Comparison of ENCODE assay signal across 8 cellular contexts in genomic region chr12:66130267-66131066, GRCh38. TPM values are rescaled to one million over a fixed set of nuclear protein-coding genes. Genes with fewer than 3 reads are reported as not detected.
DNase-seq lines count a peak whose midpoint lies in the region; ATAC-seq, FAIRE-seq and TF ChIP-seq lines count a peak whose summit lies in the region.

TSS of gene LLPH (minus strand) at chr12:66130750. CDS start at chr12:66129106, 1,644 bp downstream.

- H2AFZ ChIP-seq in HepG2 (ENCODE audit: low read length), result peak within 1 kb of the TSS; percentile 97

- H3K27ac ChIP-seq in HepG2 (ENCODE audit: extremely low read length, insufficient read depth, low read length), result peak within 1 kb of the TSS; percentile 69

- H3K9me3 ChIP-seq in HepG2 (ENCODE audit: low read length), result no peaks in the 10 kb centered on the region

- no peaks in the 10 kb centered on the region for H4K20me1 ChIP-seq in HepG2 (ENCODE audit: insufficient read depth, low read length)

- DNase-seq in BJ (ENCODE audit: low read depth), result peak; percentile 41
- DNase-seq in GM19238 (ENCODE audit: insufficient read length, low spot score), result peak; percentile 75
- peak; percentile 87 to 95 for DNase-seq in NCI-H526 (lab: John Stamatoyannopoulos, UW)
- peak; percentile 87 for DNase-seq in activated CD4-positive, alpha-beta T cell treated with anti-CD3 and anti-CD28 coated beads, Interleukin-2, amount 50 U/mL, for 1 hour
- peak; percentile 88 for DNase-seq in dermis blood vessel endothelial cell
- DNase-seq in HepG2 (ENCODE audit: low spot score), result peak; percentile 88
- DNase-seq in stimulated activated CD4-positive, alpha-beta T cell treated with anti-CD3 and anti-CD28 coated beads, Interleukin-2, amount 100 ng/mL, for 48 hours, result peak; percentile 81 to 86

- peak within 1 kb of the TSS; percentile 82 for H3K4me2 ChIP-seq in HepG2 (ENCODE audit: low read depth, low read length)

- H3K4me1 ChIP-seq in HepG2 (ENCODE audit: insufficient read depth, low read length), result peaks cover 42% of the 10 kb centered on the region

- peak; percentile 75 for FAIRE-seq in HepG2 (lab: Jason Lieb, UNC)

- H3K4me3 ChIP-seq in BJ (ENCODE audit: low read depth, low read length), result peak within 1 kb of the TSS; percentile 82
- H3K4me3 ChIP-seq in HepG2 (replicated peaks in 1 of 3; ENCODE audit: insufficient read depth in 1 of 3, low read depth in 2 of 3, low read length in 3 of 3), result peak within 1 kb of the TSS; percentile 91 to 97 (median 93)

- POLR2A ChIA-PET in BJ (lab: Charles Lee), result interaction anchor here (0.5 to 0.7 kb wide), 4 partner anchors 269 to 1423 kb away, joined by 3 to 4 read pairs (median 4); no protein-coding TSS in a partner anchor
- POLR2A ChIA-PET in HepG2 (lab: Yijun Ruan, JAX), result interaction anchor here (0.9 to 2.2 kb wide), 6 partner anchors 9 to 104 kb away, joined by 3 to 33 read pairs (median 4); partner anchors contain the start of gene TMBIM4

- in situ Hi-C loops in HepG2 (cut with HindIII; ENCODE audit: extremely low pct_ligation_motif_present, low pct_unique_long_range_greater_than_20kb), result no loop called here

- peak; percentile 90 to 91 for TF ChIP-seq POLR2A in HepG2 (IDR thresholded peaks at IDR 0.05; ENCODE audit: insufficient read depth in 1 of 2, low read depth in 2 of 2, low read length in 2 of 2)

- TSS peak; percentile 81 for BruUV-seq in HepG2 (replicated peaks; lab: Mats Ljungman, UMichigan)

- no peaks in the 10 kb centered on the region for H3K27me3 ChIP-seq in BJ (ENCODE audit: control insufficient read depth, insufficient read depth, low read length)
- no peaks in the 10 kb centered on the region; a peak in 1 of 5 replicates for H3K27me3 ChIP-seq in HepG2 (ENCODE audit: control insufficient read depth in 1 of 2, insufficient read depth in 2 of 2, low read length in 2 of 2)

- TF ChIP-seq RAD21 in HepG2 (CRISPR knock-in tag; IDR thresholded peaks at IDR 0.05), result no peak

- TF ChIP-seq CTCF in BJ (IDR thresholded peaks at IDR 0.05; ENCODE audit: insufficient read depth, low read depth, low read length), result no peak
- no peak for TF ChIP-seq CTCF in HepG2 (CRISPR knock-in tag; IDR thresholded peaks at IDR 0.05)

- H3K36me3 ChIP-seq in BJ (ENCODE audit: control insufficient read depth, insufficient read depth, low read length) (no peaks in the 10 kb centered on the region; the same call in 1 of the 2 replicates), HepG2 (replicated peaks in 1 of 2; ENCODE audit: control insufficient read depth in 1 of 2, insufficient read depth in 2 of 2, low read length in 2 of 2) (peaks cover 4 to 20% of the 10 kb centered on the region in 2 experiments)

- ATAC-seq in HG03442 (IDR thresholded peaks at IDR 0.05; ENCODE audit: unreplicated experiment) (peak; percentile 97), HepG2 (peak; percentile 98)

- CTCF ChIA-PET in BJ (lab: Yijun Ruan, JAX) (interaction anchor here (1.1 to 2.0 kb wide), 2 partner anchors 10 to 139 kb away, joined by 3 to 7 read pairs; no protein-coding TSS in a partner anchor), HepG2 (lab: Yijun Ruan, JAX; ENCODE audit: low intra/inter-chr PET ratio, low total read pairs) (no interaction called here)

- TF ChIP-seq EP300 in HepG2 (IDR thresholded peaks at IDR 0.05; ENCODE audit: low read depth in 2 of 2, low read length in 2 of 2), result peak in 1 of 2 experiments; percentile 30; a peak in 1 of 4 replicates
- TF ChIP-seq EP300 in HepG2 (CRISPR knock-in tag; IDR thresholded peaks at IDR 0.05; ENCODE audit: borderline replicate concordance), result no peak

- H3K9ac ChIP-seq in HepG2 (ENCODE audit: insufficient read depth, low read depth, low read length), result peak within 1 kb of the TSS; percentile 89

- H3K79me2 ChIP-seq in HepG2 (ENCODE audit: insufficient read depth, low read length), result peaks cover 31% of the 10 kb centered on the region

- WGBS in HepG2 (ENCODE audit: low lambda C conversion rate), result under 1% methylated on average over 37 of the region's 49 CpGs

- intact Hi-C loops in HepG2 (cut with micrococcal nuclease; ENCODE audit: unreplicated experiment), result loop anchor here (5.0 kb wide), 1 partner anchor 37 kb away; the partner anchor contains the start of gene TMBIM4

TF ChIP-seq in HepG2, 621 proteins besides CTCF, POLR2A, EP300 and RAD21 (continues in another document):
- peak; percentile 78 for TF ChIP-seq DMAP1 (CRISPR knock-in tag; IDR thresholded peaks at IDR 0.05)
- no peak for TF ChIP-seq ZNF616 (CRISPR knock-in tag; IDR thresholded peaks at IDR 0.05; ENCODE audit: low read depth)
- TF ChIP-seq PCBP2 (optimal IDR thresholded peaks at IDR 0.05; ENCODE audit: low read depth, low read length, poor library complexity, severe bottlenecking), result no peak
- TF ChIP-seq ARID3A (IDR thresholded peaks at IDR 0.05; ENCODE audit: low read depth, low read length), result no peak
- TF ChIP-seq ZNF713 (CRISPR knock-in tag; IDR thresholded peaks at IDR 0.05), result no peak
- TF ChIP-seq ZNF24 (IDR thresholded peaks at IDR 0.05), result no peak
- peak; percentile 94 for TF ChIP-seq KDM2A (CRISPR knock-in tag; IDR thresholded peaks at IDR 0.05; ENCODE audit: borderline replicate concordance, low read depth)
- TF ChIP-seq TCF7L2 (IDR thresholded peaks at IDR 0.05; ENCODE audit: low read depth, low read length), result no peak
- no peak for TF ChIP-seq MAF1 (CRISPR knock-in tag; IDR thresholded peaks at IDR 0.05; ENCODE audit: borderline replicate concordance)
- peak; percentile 59; the same call in 1 of the 2 replicates for TF ChIP-seq CBX5 (CRISPR knock-in tag; IDR thresholded peaks at IDR 0.05; ENCODE audit: borderline replicate concordance)
- TF ChIP-seq ZNF12 (CRISPR knock-in tag; IDR thresholded peaks at IDR 0.05), result no peak
- no peak for TF ChIP-seq TOPORS (CRISPR knock-in tag; IDR thresholded peaks at IDR 0.05)
- peak; percentile 57; the same call in 1 of the 2 replicates for TF ChIP-seq XBP1 (CRISPR knock-in tag; IDR thresholded peaks at IDR 0.05)
- TF ChIP-seq ZNF558 (CRISPR knock-in tag; IDR thresholded peaks at IDR 0.05; ENCODE audit: borderline replicate concordance), result no peak
- 0 out of 2 replicates have a peak, but pooled peaks have one; percentile 58 for TF ChIP-seq ZNF749 (CRISPR knock-in tag; IDR thresholded peaks at IDR 0.05; ENCODE audit: borderline replicate concordance)
- TF ChIP-seq SOX5 (CRISPR knock-in tag; IDR thresholded peaks at IDR 0.05; ENCODE audit: borderline replicate concordance), result no peak
- no peak for TF ChIP-seq ZNF17 (CRISPR knock-in tag; IDR thresholded peaks at IDR 0.05)
- no peak for TF ChIP-seq SMAD9 (CRISPR knock-in tag; IDR thresholded peaks at IDR 0.05)
- TF ChIP-seq KLF6 (CRISPR knock-in tag; IDR thresholded peaks at IDR 0.05), result no peak
- no peak for TF ChIP-seq FOXA1 (IDR thresholded peaks at IDR 0.05)
- TF ChIP-seq FOXA1 (CRISPR knock-in tag; IDR thresholded peaks at IDR 0.05), result no peak
- no peak for TF ChIP-seq SRY (CRISPR knock-in tag; IDR thresholded peaks at IDR 0.05)
- no peak for TF ChIP-seq SOX13 (IDR thresholded peaks at IDR 0.05)
- TF ChIP-seq SOX13 (CRISPR knock-in tag; conservative IDR thresholded peaks at IDR 0.05 in 1 of 2, IDR thresholded peaks at IDR 0.05 in 1 of 2), result no peak
- TF ChIP-seq TBP (CRISPR knock-in tag; IDR thresholded peaks at IDR 0.05), result no peak
- TF ChIP-seq TAF1 (CRISPR knock-in tag; IDR thresholded peaks at IDR 0.05), result peak; percentile 84

RNA-seq across cellular contexts. Expression of gene LLPH, which starts in this region (rescaled TPM):
- 4.0 and 12.6 TPM in 2 replicates for polyA plus RNA-seq in BJ (2011; rRNA removed)
- 1.5 and 2.3 TPM in 2 replicates for polyA minus RNA-seq in BJ (2011; rRNA and poly(A)+ RNA removed)
- total RNA-seq in dermis blood vessel endothelial cell, result 3.4 and 16.7 TPM in 2 replicates
- total RNA-seq in HepG2 (2016; rRNA removed; fragmentation: Illumina TruSeq; extraction: Trizol), result 25.6 and 38.6 TPM in 2 replicates
- 5.4 and 7.8 TPM in 2 replicates for total RNA-seq in HepG2 (2016; cell fraction: cytosol; rRNA removed; fragmentation: Illumina TruSeq; extraction: Trizol; ENCODE audit: low read depth)
- total RNA-seq in HepG2 (2016; cell fraction: insoluble cytoplasmic fraction; rRNA removed; fragmentation: Illumina TruSeq; extraction: Trizol), result 22.4 and 38.8 TPM in 2 replicates
- total RNA-seq in HepG2 (2016; cell fraction: membrane; rRNA removed; fragmentation: Illumina TruSeq; extraction: Trizol), result 7.7 and 9.0 TPM in 2 replicates
- total RNA-seq in HepG2 (2016; cell fraction: nucleus; rRNA removed; fragmentation: Illumina TruSeq; extraction: Trizol), result 9.0 and 10.8 TPM in 2 replicates
- polyA plus RNA-seq in HepG2 (2011; rRNA removed), result 3.7 and 4.2 TPM in 2 replicates
- polyA plus RNA-seq in HepG2 (2011; cell fraction: cytosol; rRNA removed), result 1.4 and 3.0 TPM in 2 replicates
- polyA plus RNA-seq in HepG2 (2011; cell fraction: nucleus; rRNA removed), result 0.72 and 0.88 TPM in 2 replicates
- polyA plus RNA-seq in HepG2 (2012), result 15.8 and 20.3 TPM in 2 replicates
- 10.1 and 12.2 TPM in 2 replicates for polyA plus RNA-seq in HepG2 (2016; cell fraction: cytosol; fragmentation: Illumina TruSeq; extraction: Trizol; ENCODE audit: low read depth)
- 58.6 and 68.8 TPM in 2 replicates for polyA plus RNA-seq in HepG2 (2016; cell fraction: insoluble cytoplasmic fraction; fragmentation: Illumina TruSeq; extraction: Trizol; ENCODE audit: low read depth)
- polyA plus RNA-seq in HepG2 (2016; cell fraction: membrane; fragmentation: Illumina TruSeq; extraction: Trizol; ENCODE audit: low read depth), result 10.8 and 11.9 TPM in 2 replicates
- polyA plus RNA-seq in HepG2 (2016; cell fraction: nucleus; fragmentation: Illumina TruSeq; extraction: Trizol; ENCODE audit: insufficient read depth, low read depth), result 21.3 and 22.5 TPM in 2 replicates
- polyA minus RNA-seq in HepG2 (2011; rRNA and poly(A)+ RNA removed; ENCODE audit: low replicate concordance), result 1.2 and 2.7 TPM in 2 replicates
- 0.97 and 1.2 TPM in 2 replicates for polyA minus RNA-seq in HepG2 (2011; cell fraction: cytosol; rRNA and poly(A)+ RNA removed)
- 4.4 and 4.6 TPM in 2 replicates for polyA minus RNA-seq in HepG2 (2011; cell fraction: nucleus; rRNA and poly(A)+ RNA removed)

Comparison
In these comparisons a context has a peak if more than half of its experiments do, and no peak if none do; other contexts are left out.
1. Peak in every context shown above with its lines: DNase-seq, ATAC-seq, H3K4me3 ChIP-seq and H3K27ac ChIP-seq.
2. DNase-seq: peak in every context shown above with its lines; median percentile 91 in NCI-H526; 88 in dermis blood vessel endothelial cell; 88 in HepG2; 87 in activated CD4-positive, alpha-beta T cell treated with anti-CD3 and anti-CD28 coated beads, Interleukin-2, amount 50 U/mL, for 1 hour; 84 in stimulated activated CD4-positive, alpha-beta T cell treated with anti-CD3 and anti-CD28 coated beads, Interleukin-2, amount 100 ng/mL, for 48 hours; 75 in GM19238; 41 in BJ.